24 cellular contexts compared by ENCODE assay signal in the genomic region with DNA sequence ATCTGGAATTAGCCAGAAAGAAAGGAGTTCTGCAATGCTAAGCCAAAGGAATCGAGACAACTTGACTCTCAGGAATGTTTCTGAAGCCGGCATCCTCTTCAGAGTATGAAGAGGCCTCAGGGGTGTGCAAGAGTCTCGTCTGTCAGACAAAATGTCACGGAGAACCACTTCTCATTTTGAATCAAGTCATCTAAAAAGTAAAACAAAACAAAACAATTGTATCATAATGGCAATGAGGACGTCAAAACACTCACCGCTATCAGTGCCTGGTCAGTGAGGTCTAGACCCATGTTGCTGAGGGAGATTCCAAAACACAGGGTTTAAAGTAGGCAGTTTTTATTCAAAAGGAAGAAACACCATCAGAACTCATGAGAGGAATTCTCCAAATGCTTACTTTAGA.
DNase-seq lines count a peak whose midpoint lies in the region; ATAC-seq and TF ChIP-seq lines count a peak whose summit lies in the region.
"Had no signal": no experiment of that assay in that cellular context is flagged by ENCODE, and none has a peak within 500 bp of the region (broad histone marks: within the 10 kb centered on the region; RNA-seq: fewer than 3 reads in every experiment).

No MANE protein-coding gene starts in this region.

- H3K36me3 Mint-ChIP-seq in effector memory CD8-positive, alpha-beta T cell (ENCODE audit: insufficient read depth): no peaks in the 10 kb centered on the region
- H3K36me3 Mint-ChIP-seq: natural killer cell had no signal

- H3K4me1 ChIP-seq in parathyroid adenoma: no peaks in the 10 kb centered on the region
- H3K4me1 ChIP-seq: colonic mucosa, heart left ventricle, SJCRH30 had no signal

- no peak overlapping the region for H3K4me3 ChIP-seq in choroid plexus epithelial cell (ENCODE audit: low read depth, low read length)
- no peak overlapping the region for H3K4me3 ChIP-seq in parathyroid adenoma (ENCODE audit: low read depth, low read length)
- H3K4me3 ChIP-seq: colonic mucosa, heart left ventricle, ovary, SJCRH30, suprapubic skin had no signal

- H3K27ac Mint-ChIP-seq in effector memory CD8-positive, alpha-beta T cell: no peak overlapping the region
- H3K27ac Mint-ChIP-seq: activated CD4-positive, alpha-beta T cell treated with anti-CD3 and anti-CD28 coated beads, Interleukin-2, amount 10 ng/mL, durations not matched to agents 7 days and 5 days; activated naive CD8-positive, alpha-beta T cell; natural killer cell had no signal

- H3K79me2 ChIP-seq in parathyroid adenoma: no peaks in the 10 kb centered on the region

- H3K36me3 ChIP-seq in parathyroid adenoma (ENCODE audit: control insufficient read depth, insufficient read depth, low read length): no peaks in the 10 kb centered on the region
- H3K36me3 ChIP-seq: colonic mucosa, heart left ventricle, ovary, SJCRH30, suprapubic skin had no signal

- no peaks in the 10 kb centered on the region for H3K4me1 Mint-ChIP-seq in effector memory CD8-positive, alpha-beta T cell (ENCODE audit: low read depth in 2 of 2)

- H3K27me3 ChIP-seq in parathyroid adenoma (ENCODE audit: control insufficient read depth, insufficient read depth, low read length): no peaks in the 10 kb centered on the region
- H3K27me3 ChIP-seq: colonic mucosa, heart left ventricle, ovary, SJCRH30, suprapubic skin had no signal

- ATAC-seq in effector memory CD8-positive, alpha-beta T cell (replicated peaks): no peak
- ATAC-seq: HCT116, heart left ventricle, left colon had no signal

- no peak overlapping the region for H3K4me2 ChIP-seq in parathyroid adenoma (ENCODE audit: low read length)

- H3K9ac ChIP-seq in parathyroid adenoma: no peak overlapping the region

- TF ChIP-seq CTCF in choroid plexus epithelial cell (conservative IDR thresholded peaks at IDR 0.05; ENCODE audit: low read depth, low read length): no peak
- TF ChIP-seq CTCF in parathyroid adenoma (IDR thresholded peaks at IDR 0.05): no peak

- no peak overlapping the region for H3K27ac ChIP-seq in parathyroid adenoma
- H3K27ac ChIP-seq: C4-2B, colonic mucosa, ovary, SJCRH30, suprapubic skin had no signal

- H3K9me3 Mint-ChIP-seq in effector memory CD8-positive, alpha-beta T cell: no peaks in the 10 kb centered on the region
- H3K9me3 Mint-ChIP-seq: natural killer cell had no signal

- H3K4me3 Mint-ChIP-seq in effector memory CD8-positive, alpha-beta T cell: no peak overlapping the region
- H3K4me3 Mint-ChIP-seq: activated CD4-positive, alpha-beta T cell treated with anti-CD3 and anti-CD28 coated beads, Interleukin-2, amount 10 ng/mL, durations not matched to agents 7 days and 5 days; activated naive CD8-positive, alpha-beta T cell; natural killer cell had no signal

- peak; percentile 55 for DNase-seq in EH (ENCODE audit: low read depth)
- DNase-seq in OCI-M1 (lab: John Stamatoyannopoulos, UW): peak; percentile 38
- DNase-seq in choroid plexus epithelial cell (ENCODE audit: low read depth): peak; percentile 12
- no peak for DNase-seq in activated CD4-positive, alpha-beta T cell treated with anti-CD3 and anti-CD28 coated beads, Interleukin-2, amount 50 U/mL, for 1 hour
- no peak for DNase-seq in effector memory CD8-positive, alpha-beta T cell
- no peak for DNase-seq in NCI-H2081 (lab: John Stamatoyannopoulos, UW)
- DNase-seq in pons (ENCODE audit: low spot score): no peak
- DNase-seq: activated CD4-positive, alpha-beta T cell treated with anti-CD3 and anti-CD28 coated beads, Interleukin-2, amount 10 ng/mL, durations not matched to agents 7 days and 5 days; colonic mucosa; heart left ventricle; Karpas-422; left colon; natural killer cell; NCI-H187 treated with DMSO at 0.1 percent for 48 hours; NCI-H345; NCI-H82; ovary; SJCRH30; T-helper 2 cell had no signal

- H2AFZ ChIP-seq in parathyroid adenoma: peak overlapping the region; percentile 69

- H3K9me3 ChIP-seq in parathyroid adenoma (ENCODE audit: control insufficient read depth, low read length): no peaks in the 10 kb centered on the region
- H3K9me3 ChIP-seq: colonic mucosa, heart left ventricle, ovary, SJCRH30, suprapubic skin had no signal

- peaks cover 11 to 19% of the 10 kb centered on the region in 2 donors for H3K27me3 Mint-ChIP-seq in effector memory CD8-positive, alpha-beta T cell
- H3K27me3 Mint-ChIP-seq: activated naive CD8-positive, alpha-beta T cell had no signal

Comparison
In these comparisons a context has a peak if more than half of its experiments do, and no peak if none do; other contexts are left out.
1. DNase-seq: peak in EH (single experiment), OCI-M1 (single experiment) and choroid plexus epithelial cell (single experiment); none in activated CD4-positive, alpha-beta T cell treated with anti-CD3 and anti-CD28 coated beads, Interleukin-2, amount 50 U/mL, for 1 hour (single experiment), effector memory CD8-positive, alpha-beta T cell (0 of 3), NCI-H2081 (0 of 2) and pons (single experiment).